In genomic region chr10:70092389-70092718, GRCh38 we compare ENCODE assay signal across 17 cellular contexts. TPM values are rescaled to one million over a fixed set of nuclear protein-coding genes. Genes with fewer than 3 reads are reported as not detected.
DNase-seq lines count a peak whose midpoint lies in the region; ATAC-seq and TF ChIP-seq lines count a peak whose summit lies in the region.
"Had no signal": no experiment of that assay in that cellular context is flagged by ENCODE, and none has a peak within 500 bp of the region (broad histone marks: within the 10 kb centered on the region; RNA-seq: fewer than 3 reads in every experiment).

No MANE protein-coding gene starts in this region.

- no peak for DNase-seq in activated CD4-positive, alpha-beta T cell treated with anti-CD3 and anti-CD28 coated beads, Interleukin-2, amount 10 ng/mL, durations not matched to agents 24 days and 14 days
- DNase-seq in activated CD4-positive, alpha-beta T cell treated with anti-CD3 and anti-CD28 coated beads, Interleukin-2, amount 50 U/mL, for 1 hour: no peak
- no peak for DNase-seq in activated naive CD8-positive, alpha-beta T cell treated with anti-CD3 and anti-CD28 coated beads for 36 hours
- DNase-seq in EL: no peak
- no peak for DNase-seq in NCI-H1436 treated with DMSO at 0.1 percent for 48 hours (lab: John Stamatoyannopoulos, UW)
- DNase-seq: adrenal gland, BE2C, HCEC 1CT, hippocampal formation, NCI-H1092 treated with DMSO at 0.1 percent for 48 hours, NCI-H2029 treated with DMSO at 0.1 percent for 48 hours, retina, substantia nigra had no signal

- H3K27ac Mint-ChIP-seq in activated CD4-positive, alpha-beta T cell treated with anti-CD3 and anti-CD28 coated beads, Interleukin-2, amount 10 ng/mL, durations not matched to agents 24 days and 14 days: peak overlapping the region; percentile 85
- H3K27ac Mint-ChIP-seq in IgD-negative memory B cell (peak overlapping the region in 2 of 3 donors; percentile 13 to 67), nephron (peak overlapping the region; percentile 24 to 96 (median 86))
- H3K27ac Mint-ChIP-seq in activated naive CD8-positive, alpha-beta T cell treated with anti-CD3 and anti-CD28 coated beads for 36 hours: peak overlapping the region; percentile 96
- H3K27ac Mint-ChIP-seq: dendritic cell treated with granulocyte-macrophage colony-stimulating factor and Interleukin-4, amounts not matched to agents 40 ng/mL and 50 ng/mL, for 4 days had no signal

- H3K36me3 Mint-ChIP-seq in activated CD4-positive, alpha-beta T cell treated with anti-CD3 and anti-CD28 coated beads, Interleukin-2, amount 10 ng/mL, durations not matched to agents 24 days and 14 days (ENCODE audit: low read depth): peaks cover 3% of the 10 kb centered on the region
- no peaks in the 10 kb centered on the region for H3K36me3 Mint-ChIP-seq in IgD-negative memory B cell
- H3K36me3 Mint-ChIP-seq in activated naive CD8-positive, alpha-beta T cell treated with anti-CD3 and anti-CD28 coated beads for 36 hours: peaks cover 6% of the 10 kb centered on the region
- H3K36me3 Mint-ChIP-seq in nephron (ENCODE audit: low read depth): peaks cover 74% of the 10 kb centered on the region

- peak overlapping the region; percentile 69 for H3K4me3 Mint-ChIP-seq in activated CD4-positive, alpha-beta T cell treated with anti-CD3 and anti-CD28 coated beads, Interleukin-2, amount 10 ng/mL, durations not matched to agents 24 days and 14 days
- peak overlapping the region in 2 of 4 donors; percentile 28 to 88 for H3K4me3 Mint-ChIP-seq in IgD-negative memory B cell
- H3K4me3 Mint-ChIP-seq in activated naive CD8-positive, alpha-beta T cell treated with anti-CD3 and anti-CD28 coated beads for 36 hours: peak overlapping the region; percentile 85
- H3K4me3 Mint-ChIP-seq in nephron: no peak overlapping the region
- H3K4me3 Mint-ChIP-seq: dendritic cell treated with granulocyte-macrophage colony-stimulating factor and Interleukin-4, amounts not matched to agents 40 ng/mL and 50 ng/mL, for 4 days had no signal

- no peak for TF ChIP-seq CTCF in nephron (IDR thresholded peaks at IDR 0.05; ENCODE audit: unreplicated experiment in 3 of 3)

- H3K9me3 Mint-ChIP-seq in activated CD4-positive, alpha-beta T cell treated with anti-CD3 and anti-CD28 coated beads, Interleukin-2, amount 10 ng/mL, durations not matched to agents 24 days and 14 days: no peaks in the 10 kb centered on the region
- H3K9me3 Mint-ChIP-seq in IgD-negative memory B cell (no peaks in the 10 kb centered on the region), nephron (no peaks in the 10 kb centered on the region)
- no peaks in the 10 kb centered on the region for H3K9me3 Mint-ChIP-seq in activated naive CD8-positive, alpha-beta T cell treated with anti-CD3 and anti-CD28 coated beads for 36 hours
- H3K9me3 Mint-ChIP-seq: dendritic cell treated with granulocyte-macrophage colony-stimulating factor and Interleukin-4, amounts not matched to agents 40 ng/mL and 50 ng/mL, for 4 days had no signal

- intact Hi-C loops in activated CD4-positive, alpha-beta T cell treated with anti-CD3 and anti-CD28 coated beads, Interleukin-2, amount 10 ng/mL, durations not matched to agents 24 days and 14 days (cut with micrococcal nuclease): no loop called here

- peaks cover 22% of the 10 kb centered on the region for H3K4me1 Mint-ChIP-seq in activated CD4-positive, alpha-beta T cell treated with anti-CD3 and anti-CD28 coated beads, Interleukin-2, amount 10 ng/mL, durations not matched to agents 24 days and 14 days
- no peaks in the 10 kb centered on the region for H3K4me1 Mint-ChIP-seq in IgD-negative memory B cell
- H3K4me1 Mint-ChIP-seq in activated naive CD8-positive, alpha-beta T cell treated with anti-CD3 and anti-CD28 coated beads for 36 hours: peaks cover 41% of the 10 kb centered on the region
- peaks cover 5% of the 10 kb centered on the region for H3K4me1 Mint-ChIP-seq in nephron

- H3K27me3 Mint-ChIP-seq in activated CD4-positive, alpha-beta T cell treated with anti-CD3 and anti-CD28 coated beads, Interleukin-2, amount 10 ng/mL, durations not matched to agents 24 days and 14 days: no peaks in the 10 kb centered on the region
- H3K27me3 Mint-ChIP-seq in IgD-negative memory B cell: peaks cover 5% of the 10 kb centered on the region
- no peaks in the 10 kb centered on the region for H3K27me3 Mint-ChIP-seq in activated naive CD8-positive, alpha-beta T cell treated with anti-CD3 and anti-CD28 coated beads for 36 hours
- H3K27me3 Mint-ChIP-seq in nephron (ENCODE audit: low read depth): no peaks in the 10 kb centered on the region
- H3K27me3 Mint-ChIP-seq: dendritic cell treated with granulocyte-macrophage colony-stimulating factor and Interleukin-4, amounts not matched to agents 40 ng/mL and 50 ng/mL, for 4 days had no signal

- ATAC-seq in HG03025 (IDR thresholded peaks at IDR 0.05; ENCODE audit: low FRiP score, unreplicated experiment): no peak

RNA-seq across cellular contexts. Expression of gene MACROH2A2, which starts 39.7 kb away (rescaled TPM):
- 4.5 and 4.6 TPM in 2 replicates for total RNA-seq in activated CD4-positive, alpha-beta T cell treated with anti-CD3 and anti-CD28 coated beads, Interleukin-2, amount 10 ng/mL, durations not matched to agents 24 days and 14 days
- not detected for polyA plus RNA-seq in IgD-negative memory B cell
- 1 to 10 TPM; 3.9 to 4.8 TPM for total RNA-seq in activated naive CD8-positive, alpha-beta T cell treated with anti-CD3 and anti-CD28 coated beads for 36 hours

RNA-seq across cellular contexts. Expression of gene AIFM2, which starts 40.3 kb away (rescaled TPM):
- 8.0 and 8.5 TPM in 2 replicates for total RNA-seq in activated CD4-positive, alpha-beta T cell treated with anti-CD3 and anti-CD28 coated beads, Interleukin-2, amount 10 ng/mL, durations not matched to agents 24 days and 14 days
- polyA plus RNA-seq in IgD-negative memory B cell: 4.0 TPM
- total RNA-seq in activated naive CD8-positive, alpha-beta T cell treated with anti-CD3 and anti-CD28 coated beads for 36 hours: 10 to 100 TPM in 1 of 2 experiments, 1 to 10 TPM in 1; 9.6 to 10.4 TPM

RNA-seq across cellular contexts. Expression of gene TYSND1, which starts 54.1 kb away (rescaled TPM):
- total RNA-seq in activated CD4-positive, alpha-beta T cell treated with anti-CD3 and anti-CD28 coated beads, Interleukin-2, amount 10 ng/mL, durations not matched to agents 24 days and 14 days: 14.9 and 15.3 TPM in 2 replicates
- polyA plus RNA-seq in IgD-negative memory B cell: 21.0 TPM
- 10 to 100 TPM; 15.8 to 15.9 TPM for total RNA-seq in activated naive CD8-positive, alpha-beta T cell treated with anti-CD3 and anti-CD28 coated beads for 36 hours

Comparison
In these comparisons a context has a peak if more than half of its experiments do, and no peak if none do; other contexts are left out.
1. H3K27ac Mint-ChIP-seq: peak in every context shown above with its lines; median percentile 96 in activated naive CD8-positive, alpha-beta T cell treated with anti-CD3 and anti-CD28 coated beads for 36 hours; 86 in nephron; 85 in activated CD4-positive, alpha-beta T cell treated with anti-CD3 and anti-CD28 coated beads, Interleukin-2, amount 10 ng/mL, durations not matched to agents 24 days and 14 days; 40 in IgD-negative memory B cell.
2. H3K4me3 Mint-ChIP-seq: peak in activated CD4-positive, alpha-beta T cell treated with anti-CD3 and anti-CD28 coated beads, Interleukin-2, amount 10 ng/mL, durations not matched to agents 24 days and 14 days (single experiment) and activated naive CD8-positive, alpha-beta T cell treated with anti-CD3 and anti-CD28 coated beads for 36 hours (single experiment); none in nephron (0 of 3).